In genomic region chr4:167550021-167550420, GRCh38 we compare ENCODE assay signal across 20 cellular contexts.
DNase-seq lines count a peak whose midpoint lies in the region; ATAC-seq, FAIRE-seq and TF ChIP-seq lines count a peak whose summit lies in the region.
"Had no signal": no experiment of that assay in that cellular context is flagged by ENCODE, and none has a peak within 500 bp of the region (broad histone marks: within the 10 kb centered on the region; RNA-seq: fewer than 3 reads in every experiment).

No MANE protein-coding gene starts in this region.

- DNase-seq in GM12878 (ENCODE audit: low read depth, low spot score) (no peak), fibroblast of the aortic adventitia (ENCODE audit: low read depth) (peak; percentile 3), uterus (no peak), NCI-H69 (lab: John Stamatoyannopoulos, UW) (no peak)
- DNase-seq in activated CD8-positive, alpha-beta T cell treated with anti-CD3 and anti-CD28 coated beads, Interleukin-2, amount 10 ng/mL, durations not matched to agents 7 days and 5 days, result no peak
- DNase-seq: 8988T; C1 segment of cervical spinal cord; Calu3; CD4-positive, alpha-beta memory T cell; COR-L47; DMS53; DMS79 treated with DMSO at 0.1 percent for 48 hours; GF-D8; H9 had no signal

- H3K9ac ChIP-seq in GM12878 (ENCODE audit: control insufficient read depth, insufficient read depth, low read length), result no peak overlapping the region

- TF ChIP-seq RAD21 in GM12878 (IDR thresholded peaks at IDR 0.05; ENCODE audit: insufficient read depth, low read depth, low read length), result no peak

- no peaks in the 10 kb centered on the region for H3K4me1 Mint-ChIP-seq in activated CD8-positive, alpha-beta T cell treated with anti-CD3 and anti-CD28 coated beads, Interleukin-2, amount 10 ng/mL, durations not matched to agents 7 days and 5 days (ENCODE audit: low read depth)
- H3K4me1 Mint-ChIP-seq: CD4-positive, alpha-beta memory T cell; GM23338; H9 had no signal

- FAIRE-seq in GM12878 (lab: Jason Lieb, UNC), result no peak
- FAIRE-seq: A549, GM12892 had no signal

- no peaks in the 10 kb centered on the region for H4K20me1 ChIP-seq in GM12878 (ENCODE audit: control insufficient read depth, insufficient read depth)

- no peaks in the 10 kb centered on the region for H3K27me3 ChIP-seq in GM12878 (replicated peaks in 1 of 2; ENCODE audit: control insufficient read depth in 2 of 2, insufficient read depth in 2 of 2, low read length in 1 of 2)
- H3K27me3 ChIP-seq in uterus, result no peaks in the 10 kb centered on the region

- H3K4me3 Mint-ChIP-seq in activated CD8-positive, alpha-beta T cell treated with anti-CD3 and anti-CD28 coated beads, Interleukin-2, amount 10 ng/mL, durations not matched to agents 7 days and 5 days, result no peak overlapping the region
- H3K4me3 Mint-ChIP-seq: CD4-positive, alpha-beta memory T cell; GM23338; H9 had no signal

- ATAC-seq in GM18867 (IDR thresholded peaks at IDR 0.05; ENCODE audit: unreplicated experiment) (peak; percentile 46), GM12878 (peak; percentile 56), HG03135 (IDR thresholded peaks at IDR 0.05; ENCODE audit: unreplicated experiment) (no peak)
- no peak for ATAC-seq in activated CD8-positive, alpha-beta T cell treated with anti-CD3 and anti-CD28 coated beads, Interleukin-2, amount 10 ng/mL, durations not matched to agents 7 days and 5 days
- ATAC-seq: A549, GM23338, HCT116 had no signal

- no peaks in the 10 kb centered on the region for H3K36me3 ChIP-seq in GM12878 (ENCODE audit: control insufficient read depth in 2 of 2, insufficient read depth in 2 of 2, low read length in 1 of 2)
- no peaks in the 10 kb centered on the region for H3K36me3 ChIP-seq in uterus

- no peaks in the 10 kb centered on the region for H3K36me3 Mint-ChIP-seq in activated CD8-positive, alpha-beta T cell treated with anti-CD3 and anti-CD28 coated beads, Interleukin-2, amount 10 ng/mL, durations not matched to agents 7 days and 5 days (ENCODE audit: low read depth)
- H3K36me3 Mint-ChIP-seq: CD4-positive, alpha-beta memory T cell had no signal

- BruUV-seq in GM12878 (replicated peaks; lab: Mats Ljungman, UMichigan), result no TSS peak

- H3K27ac ChIP-seq in GM12878 (ENCODE audit: control insufficient read depth, insufficient read depth) (no peak overlapping the region), uterus (no peak overlapping the region)
- H3K27ac ChIP-seq: A549 had no signal

- peaks cover 18% of the 10 kb centered on the region for H3K9me3 Mint-ChIP-seq in activated CD8-positive, alpha-beta T cell treated with anti-CD3 and anti-CD28 coated beads, Interleukin-2, amount 10 ng/mL, durations not matched to agents 7 days and 5 days (ENCODE audit: insufficient read depth)
- H3K9me3 Mint-ChIP-seq: H9 had no signal

- in situ Hi-C loops in GM12878 (cut with MboI), result no loop called here

- CTCF ChIA-PET in GM12878 (lab: Yijun Ruan, JAX), result no interaction called here
- CTCF ChIA-PET in activated CD8-positive, alpha-beta T cell treated with anti-CD3 and anti-CD28 coated beads, Interleukin-2, amount 10 ng/mL, durations not matched to agents 7 days and 5 days (lab: Charles Lee), result no interaction called here

- TF ChIP-seq CTCF in GM12878 (IDR thresholded peaks at IDR 0.05 in 2 of 3, conservative IDR thresholded peaks at IDR 0.05 in 1 of 3; ENCODE audit: control insufficient read depth in 2 of 3, extremely low read depth in 1 of 3, insufficient read depth in 1 of 3, low read depth in 3 of 3, low read length in 3 of 3) (no peak), fibroblast of the aortic adventitia (IDR thresholded peaks at IDR 0.05; ENCODE audit: insufficient read depth, low read length) (no peak), uterus (IDR thresholded peaks at IDR 0.05) (no peak)

- TF ChIP-seq EP300 in GM12878 (IDR thresholded peaks at IDR 0.05; ENCODE audit: borderline replicate concordance in 1 of 2, control insufficient read depth in 1 of 2, low read depth in 2 of 2, low read length in 2 of 2), result no peak

- no peaks in the 10 kb centered on the region for H3K79me2 ChIP-seq in GM12878 (ENCODE audit: control insufficient read depth, insufficient read depth, low read length)

- no peaks in the 10 kb centered on the region for H3K4me1 ChIP-seq in GM12878 (ENCODE audit: control insufficient read depth, insufficient read depth, low read length)
- no peaks in the 10 kb centered on the region for H3K4me1 ChIP-seq in uterus
- H3K4me1 ChIP-seq: A549 had no signal

- no peak overlapping the region for H3K27ac Mint-ChIP-seq in activated CD8-positive, alpha-beta T cell treated with anti-CD3 and anti-CD28 coated beads, Interleukin-2, amount 10 ng/mL, durations not matched to agents 7 days and 5 days
- H3K27ac Mint-ChIP-seq: CD4-positive, alpha-beta memory T cell; GM23338; H9 had no signal

- SMC1A ChIA-PET in GM12878 (lab: Charles Lee; ENCODE audit: uncharacterized antibody, unreplicated experiment), result no interaction called here

- no peaks in the 10 kb centered on the region for H3K27me3 Mint-ChIP-seq in activated CD8-positive, alpha-beta T cell treated with anti-CD3 and anti-CD28 coated beads, Interleukin-2, amount 10 ng/mL, durations not matched to agents 7 days and 5 days (ENCODE audit: low read depth)
- H3K27me3 Mint-ChIP-seq: CD4-positive, alpha-beta memory T cell had no signal

- H3K9me3 ChIP-seq in GM12878 (replicated peaks; ENCODE audit: control insufficient read depth, insufficient read depth, low read length) (no peaks in the 10 kb centered on the region), uterus (no peaks in the 10 kb centered on the region)
- H3K9me3 ChIP-seq: A549 had no signal

- TF ChIP-seq POLR2A in GM12878 (IDR thresholded peaks at IDR 0.05; ENCODE audit: low read depth, low read length) (no peak), uterus (IDR thresholded peaks at IDR 0.05) (no peak)

- RAD21 ChIA-PET in GM12878 (lab: Charles Lee; ENCODE audit: unreplicated experiment), result no interaction called here

- intact Hi-C loops in GM12878 (cut with micrococcal nuclease; ENCODE audit: unreplicated experiment) (no loop called here), uterus (cut with DNase I; ENCODE audit: low total_unique reads) (no loop called here)

- H2AFZ ChIP-seq in GM12878 (ENCODE audit: control insufficient read depth, low read depth, low read length), result no peak overlapping the region
- H2AFZ ChIP-seq: GM23338 had no signal

- H3K4me3 ChIP-seq in GM12878 (no peak overlapping the region), fibroblast of the aortic adventitia (ENCODE audit: low read depth, low read length) (no peak overlapping the region), uterus (no peak overlapping the region)
- H3K4me3 ChIP-seq: A549, GM23338 had no signal

- no peak overlapping the region for H3K4me2 ChIP-seq in GM12878 (ENCODE audit: control insufficient read depth, insufficient read depth)
- H3K4me2 ChIP-seq: A549, GM23338 had no signal

- 12% methylated on average over 5 of the region's 5 CpGs for whole genome bisulfite sequencing in GM12878 (ENCODE audit: insufficient coverage, insufficient replicate concordance, low lambda C conversion rate, missing lambda C conversion rate)

- POLR2A ChIA-PET in GM12878 (lab: Charles Lee), result no interaction called here
- POLR2A ChIA-PET in activated CD8-positive, alpha-beta T cell treated with anti-CD3 and anti-CD28 coated beads, Interleukin-2, amount 10 ng/mL, durations not matched to agents 7 days and 5 days (lab: Charles Lee), result no interaction called here

TF ChIP-seq in GM12878, 131 proteins besides CTCF, POLR2A, EP300 and RAD21 (continues in another document):
- TF ChIP-seq CBX3 (IDR thresholded peaks at IDR 0.05; ENCODE audit: borderline replicate concordance, low read depth) (no peak), CBX5 (IDR thresholded peaks at IDR 0.05; ENCODE audit: low read depth) (no peak), SIX5 (IDR thresholded peaks at IDR 0.05; ENCODE audit: low read depth, low read length, severe bottlenecking) (no peak), IRF3 (IDR thresholded peaks at IDR 0.05) (no peak), ZBTB33 (IDR thresholded peaks at IDR 0.05) (no peak), ZNF384 (IDR thresholded peaks at IDR 0.05; ENCODE audit: borderline replicate concordance, low read depth, low read length) (no peak), NBN (IDR thresholded peaks at IDR 0.05) (no peak), ESRRA (IDR thresholded peaks at IDR 0.05; ENCODE audit: low read length) (no peak), PAX5 (IDR thresholded peaks at IDR 0.05; ENCODE audit: borderline replicate concordance, low read depth, low read length) (no peak), SUPT20H (IDR thresholded peaks at IDR 0.05; ENCODE audit: borderline replicate concordance, control insufficient read depth, low read depth, low read length) (no peak)

Comparison
In these comparisons a context has a peak if more than half of its experiments do, and no peak if none do; other contexts are left out.
1. ATAC-seq: peak in GM18867 (single experiment) and GM12878 (single experiment); none in activated CD8-positive, alpha-beta T cell treated with anti-CD3 and anti-CD28 coated beads, Interleukin-2, amount 10 ng/mL, durations not matched to agents 7 days and 5 days (single experiment) and HG03135 (single experiment).